In genomic region chr6:7143161-7143974, GRCh38 we compare ENCODE assay signal across 8 cellular contexts. TPM values are rescaled to one million over a fixed set of nuclear protein-coding genes. Genes with fewer than 3 reads are reported as not detected.
DNase-seq lines count a peak whose midpoint lies in the region; ATAC-seq and TF ChIP-seq lines count a peak whose summit lies in the region.

No MANE protein-coding gene starts in this region.

- H3K36me3 ChIP-seq in cardiac muscle cell, result no peaks in the 10 kb centered on the region
- H3K36me3 ChIP-seq in thyroid gland, result no peaks in the 10 kb centered on the region

- H3K4me1 ChIP-seq in cardiac muscle cell (ENCODE audit: low read depth), result peaks cover 79% of the 10 kb centered on the region
- H3K4me1 ChIP-seq in right cardiac atrium (ENCODE audit: control insufficient read depth, insufficient read depth, low read length), result peaks cover 21% of the 10 kb centered on the region
- H3K4me1 ChIP-seq in thyroid gland, result peaks cover 50 to 77% of the 10 kb centered on the region in 2 donors

- H3K9me3 ChIP-seq in cardiac muscle cell (ENCODE audit: low read depth) (no peaks in the 10 kb centered on the region), right cardiac atrium (ENCODE audit: control insufficient read depth, low read length) (no peaks in the 10 kb centered on the region), thyroid gland (no peaks in the 10 kb centered on the region)

- TF ChIP-seq POLR2A in thyroid gland (IDR thresholded peaks at IDR 0.05), result no peak

- peak overlapping the region; percentile 86 for H3K27ac ChIP-seq in cardiac muscle cell
- peak overlapping the region; percentile 71 for H3K27ac ChIP-seq in right cardiac atrium (ENCODE audit: low read length)
- H3K27ac ChIP-seq in thyroid gland, result peak overlapping the region; percentile 11 to 95 (median 42)

- TF ChIP-seq CTCF in cardiac muscle cell (IDR thresholded peaks at IDR 0.05; ENCODE audit: low read depth, low read length), result peak; percentile 28
- TF ChIP-seq CTCF in thyroid gland (IDR thresholded peaks at IDR 0.05), result peak in 2 of 6 experiments; percentile 21 to 32

- ATAC-seq in left ventricle myocardium superior, result no peak
- no peak for ATAC-seq in right cardiac atrium
- no peak for ATAC-seq in GM18502 (IDR thresholded peaks at IDR 0.05; ENCODE audit: poor library complexity, unreplicated experiment)
- no peak for ATAC-seq in GM21447 (IDR thresholded peaks at IDR 0.05; ENCODE audit: unreplicated experiment)

- no peaks in the 10 kb centered on the region for H3K27me3 ChIP-seq in cardiac muscle cell
- no peaks in the 10 kb centered on the region for H3K27me3 ChIP-seq in right cardiac atrium (ENCODE audit: control insufficient read depth, insufficient read depth)
- no peaks in the 10 kb centered on the region for H3K27me3 ChIP-seq in thyroid gland

- intact Hi-C loops in left ventricle myocardium superior (cut with micrococcal nuclease) (no loop called here), right cardiac atrium (cut with DNase I) (no loop called here), thyroid gland (cut with DNase I) (loop anchor here (5.0 kb wide), 1 partner anchor 36 kb away; the partner anchor contains the start of gene RREB1)

- no peak overlapping the region for H3K4me3 ChIP-seq in cardiac muscle cell
- no peak overlapping the region for H3K4me3 ChIP-seq in right cardiac atrium (ENCODE audit: low read length)
- H3K4me3 ChIP-seq in thyroid gland (replicated peaks in 1 of 3), result no peak overlapping the region

- whole genome bisulfite sequencing in right cardiac atrium, result 46% methylated on average over 11 of the region's 11 CpGs
- 38 to 46% methylated on average over 11 of the region's 11 CpGs for WGBS in thyroid gland, 2 donors

- DNase-seq in cardiac muscle cell (ENCODE audit: low read depth in 1 of 2, low spot score in 1 of 2) (peak in 1 of 2 donors; percentile 52), left ventricle myocardium superior (no peak), OCI-M1 (lab: John Stamatoyannopoulos, UW) (peak; percentile 90), right cardiac atrium (peak in 2 of 3 donors; percentile 68 to 75), thyroid gland (peak in 1 of 2 donors; percentile 38), iPS-NIHi7 (ENCODE audit: extremely low spot score) (no peak)

RNA-seq across cellular contexts. Expression of gene RREB1, which starts 35.6 kb away (rescaled TPM):
- total RNA-seq in cardiac muscle cell, result 30.5 and 55.3 TPM in 2 replicates
- polyA plus RNA-seq in cardiac muscle cell, result 15.4 and 22.1 TPM in 2 replicates
- 36.2 TPM for total RNA-seq in left ventricle myocardium superior
- total RNA-seq in right cardiac atrium, result 10 to 100 TPM; 35.3 to 40.4 (median 38.0) TPM
- 7.8 TPM for polyA plus RNA-seq in right cardiac atrium
- total RNA-seq in thyroid gland, result 10 to 100 TPM; 48.0 to 91.3 (median 57.1) TPM

Comparison
In these comparisons a context has a peak if more than half of its experiments do, and no peak if none do; other contexts are left out.
1. DNase-seq: peak in OCI-M1 (single experiment) and right cardiac atrium (2 of 3); none in left ventricle myocardium superior (single experiment) and iPS-NIHi7 (single experiment).
2. Peak in every context shown above with its lines, with median percentiles within 50 percentile points of each other: H3K27ac ChIP-seq.